ENCODE assay signal across 17 cellular contexts in genomic region chr20:55057779-55058415, GRCh38.
DNase-seq lines count a peak whose midpoint lies in the region; TF ChIP-seq lines count a peak whose summit lies in the region.
"Had no signal": no experiment of that assay in that cellular context is flagged by ENCODE, and none has a peak within 500 bp of the region (broad histone marks: within the 10 kb centered on the region; RNA-seq: fewer than 3 reads in every experiment).

No MANE protein-coding gene starts in this region.

- no peaks in the 10 kb centered on the region for H3K9me2 ChIP-seq in OCI-LY7 (ENCODE audit: insufficient read depth, low read length)

- no peak overlapping the region for H3K4me2 ChIP-seq in OCI-LY7 (ENCODE audit: low read length)
- no peak overlapping the region for H3K4me2 ChIP-seq in osteoblast (ENCODE audit: insufficient read depth, low read length)
- H3K4me2 ChIP-seq: GM23338 had no signal

- DNase-seq in NCI-H748 (lab: John Stamatoyannopoulos, UW; ENCODE audit: unreplicated experiment) (peak; percentile 10), NCI-H748 treated with DMSO at 0.1 percent for 48 hours (lab: John Stamatoyannopoulos, UW) (no peak), OCI-LY7 (ENCODE audit: low spot score) (no peak), erythroblast (lab: John Stamatoyannopoulos, UW) (peak; percentile 6), osteoblast (ENCODE audit: insufficient read length, low spot score, missing footprints) (peak; percentile 37), 8988T (no peak), NCI-H1048 (lab: John Stamatoyannopoulos, UW) (no peak)
- no peak for DNase-seq in stimulated activated CD4-positive, alpha-beta T cell treated with anti-CD3 and anti-CD28 coated beads, Interleukin-4, amount 100 ng/mL, for 24 hours
- DNase-seq: activated CD8-positive, alpha-beta T cell treated with anti-CD3 and anti-CD28 coated beads for 36 hours; activated gamma-delta T cell treated with Interleukin-2 at 50 U/mL for 16 hours; natural killer cell; NCI-H2029; T-helper 9 cell had no signal

- TF ChIP-seq POLR2A in erythroblast (IDR thresholded peaks at IDR 0.05; ENCODE audit: low read length), result no peak

- H3K4me3 ChIP-seq in OCI-LY7 (ENCODE audit: low read depth, low read length, poor library complexity, severe bottlenecking) (no peak overlapping the region), osteoblast (ENCODE audit: insufficient read depth, low read length) (no peak overlapping the region)
- H3K4me3 ChIP-seq: GM23338, skin epidermis, tibial nerve had no signal

- no peaks in the 10 kb centered on the region for H4K20me1 ChIP-seq in OCI-LY7 (ENCODE audit: insufficient read depth, low read length)
- H4K20me1 ChIP-seq in osteoblast (ENCODE audit: insufficient read depth, low read length), result no peaks in the 10 kb centered on the region

- H3K36me3 ChIP-seq in OCI-LY7 (ENCODE audit: insufficient read depth, low read length) (no peaks in the 10 kb centered on the region), osteoblast (ENCODE audit: insufficient read depth, low read length) (no peaks in the 10 kb centered on the region)
- H3K36me3 ChIP-seq: tibial nerve had no signal

- H3K9me3 ChIP-seq in OCI-LY7 (ENCODE audit: low read length) (no peaks in the 10 kb centered on the region), osteoblast (ENCODE audit: low read depth, low read length) (no peaks in the 10 kb centered on the region)

- no peaks in the 10 kb centered on the region for H3K27me3 ChIP-seq in osteoblast (ENCODE audit: insufficient read depth, low read length)
- H3K27me3 ChIP-seq: tibial nerve had no signal

- no peaks in the 10 kb centered on the region for H3K79me2 ChIP-seq in OCI-LY7 (ENCODE audit: insufficient read depth, low read depth, low read length)
- H3K79me2 ChIP-seq in osteoblast (ENCODE audit: insufficient read depth, low read length), result no peaks in the 10 kb centered on the region

- POLR2A ChIA-PET in OCI-LY7 (lab: Charles Lee), result interaction anchor here (0.7 kb wide), 1 partner anchor 13 kb away, joined by 4 read pairs; no protein-coding TSS in a partner anchor

- H3K4me1 ChIP-seq in OCI-LY7 (ENCODE audit: insufficient read depth, low read length, poor library complexity, severe bottlenecking), result no peaks in the 10 kb centered on the region
- H3K4me1 ChIP-seq in osteoblast (ENCODE audit: insufficient read depth, low read length), result no peaks in the 10 kb centered on the region
- H3K4me1 ChIP-seq: tibial nerve had no signal

- H2AFZ ChIP-seq in OCI-LY7 (ENCODE audit: low read length) (no peak overlapping the region), osteoblast (ENCODE audit: low read length) (peak overlapping the region; percentile 27)
- H2AFZ ChIP-seq: GM23338 had no signal

- TF ChIP-seq CTCF in OCI-LY7 (conservative IDR thresholded peaks at IDR 0.05; ENCODE audit: low read length), result peak; percentile 57
- TF ChIP-seq CTCF in osteoblast (IDR thresholded peaks at IDR 0.05; ENCODE audit: extremely low read depth, low read depth, low read length), result peak; percentile 46

- BruUV-seq in OCI-LY7 (replicated peaks; lab: Mats Ljungman, UMichigan), result no TSS peak

- CTCF ChIA-PET in OCI-LY7 (lab: Charles Lee; ENCODE audit: unreplicated experiment), result no interaction called here

- no peak overlapping the region for H3K27ac ChIP-seq in OCI-LY7 (ENCODE audit: low read depth, low read length, poor library complexity, severe bottlenecking)
- no peak overlapping the region for H3K27ac ChIP-seq in osteoblast (ENCODE audit: low read depth, low read length)
- H3K27ac ChIP-seq: epithelial cell of prostate, skin epidermis, tibial nerve had no signal

- intact Hi-C loops in OCI-LY7 (cut with micrococcal nuclease; ENCODE audit: unreplicated experiment), result no loop called here

Comparison
In these comparisons a context has a peak if more than half of its experiments do, and no peak if none do; other contexts are left out.
1. DNase-seq: peak in NCI-H748 (single experiment), erythroblast (2 of 2) and osteoblast (single experiment); none in NCI-H748 treated with DMSO at 0.1 percent for 48 hours (single experiment), OCI-LY7 (single experiment), stimulated activated CD4-positive, alpha-beta T cell treated with anti-CD3 and anti-CD28 coated beads, Interleukin-4, amount 100 ng/mL, for 24 hours (single experiment), 8988T (single experiment) and NCI-H1048 (single experiment).